Comparison of ENCODE assay signal across 12 cellular contexts in genomic region chr4:23455482-23455881, GRCh38.
A peak's percentile ranks its signal among the peaks of the same experiment; 100 is the strongest.
DNase-seq lines count a peak whose midpoint lies in the region; ATAC-seq, FAIRE-seq and TF ChIP-seq lines count a peak whose summit lies in the region.
"Had no signal": no experiment of that assay in that cellular context is flagged by ENCODE, and none has a peak within 500 bp of the region (broad histone marks: within the 10 kb centered on the region; RNA-seq: fewer than 3 reads in every experiment).

No MANE protein-coding gene starts in this region.

- H3K4me1 ChIP-seq in hepatocyte (ENCODE audit: insufficient read depth), result no peaks in the 10 kb centered on the region

- H3K27ac ChIP-seq in SK-N-MC (peak overlapping the region; percentile 42; the same call in 1 of the 2 replicates), hepatocyte (no peak overlapping the region)

- ATAC-seq in HG03439 (IDR thresholded peaks at IDR 0.05; ENCODE audit: unreplicated experiment), result no peak
- ATAC-seq: effector memory CD8-positive, alpha-beta T cell had no signal

- no peaks in the 10 kb centered on the region for H3K27me3 ChIP-seq in hepatocyte

- no peaks in the 10 kb centered on the region for H3K9me2 ChIP-seq in hepatocyte (replicated peaks; ENCODE audit: insufficient read depth)

- no peak for TF ChIP-seq POLR2A in H54 (IDR thresholded peaks at IDR 0.05; ENCODE audit: low read depth, low read length)

- H4K20me1 ChIP-seq in hepatocyte (ENCODE audit: insufficient read depth, poor library complexity, severe bottlenecking), result no peaks in the 10 kb centered on the region

- 3% methylated on average over 3 of the region's 3 CpGs for WGBS in hepatocyte (ENCODE audit: low lambda C conversion rate, missing lambda C conversion rate)

- H3K4me3 ChIP-seq in SK-N-MC, result no peak overlapping the region
- H3K4me3 ChIP-seq in hepatocyte, result no peak overlapping the region

- CTCF ChIA-PET in HEK293T (lab: Yijun Ruan, JAX), result interaction anchor here (0.6 kb wide), 1 partner anchor 980 kb away, joined by 3 read pairs; no protein-coding TSS in a partner anchor

- POLR2A ChIA-PET in HEK293T (lab: Yijun Ruan, JAX), result interaction anchor here (0.6 kb wide), 1 partner anchor 368 kb away, joined by 3 read pairs; no protein-coding TSS in a partner anchor

- no peaks in the 10 kb centered on the region for H3K79me2 ChIP-seq in hepatocyte

- no peak overlapping the region for H2AFZ ChIP-seq in hepatocyte

- peak; percentile 49 for TF ChIP-seq CTCF in hepatocyte (IDR thresholded peaks at IDR 0.05; ENCODE audit: poor library complexity)

- H3K9me3 ChIP-seq in SK-N-MC (ENCODE audit: low read depth, low read length), result no peaks in the 10 kb centered on the region
- H3K9me3 ChIP-seq in hepatocyte (ENCODE audit: low read depth), result no peaks in the 10 kb centered on the region

- FAIRE-seq in H54 (lab: Jason Lieb, UNC), result no peak

- DNase-seq in HEK293T (ENCODE audit: extremely low spot score) (peak; percentile 5), SK-N-MC (ENCODE audit: low read depth, low spot score) (no peak), hepatocyte (ENCODE audit: low spot score) (peak; percentile 38), renal cortical epithelial cell (ENCODE audit: low read depth) (peak; percentile 66), H54 (ENCODE audit: insufficient read length, low spot score) (no peak)
- DNase-seq in activated CD4-positive, CD25-positive, alpha-beta regulatory T cell treated with anti-CD3 and anti-CD28 coated beads, Interleukin-2, amount 50 U/mL, for 72 hours, result no peak
- DNase-seq: activated CD4-positive, alpha-beta T cell treated with anti-CD3 and anti-CD28 coated beads, Interleukin-2, amount 50 U/mL, for 4 hours; DMS79 treated with DMSO at 0.1 percent for 48 hours; effector memory CD8-positive, alpha-beta T cell; HFFc6; NCI-H1092 treated with DMSO at 0.1 percent for 48 hours had no signal

- H3K36me3 ChIP-seq in SK-N-MC (ENCODE audit: insufficient read depth, low read length), result no peaks in the 10 kb centered on the region
- H3K36me3 ChIP-seq in hepatocyte (replicated peaks; ENCODE audit: insufficient read depth, low read depth), result no peaks in the 10 kb centered on the region

- no peak overlapping the region for H3K9ac ChIP-seq in SK-N-MC (ENCODE audit: insufficient read length)

- peak overlapping the region; percentile 14 for H3K4me2 ChIP-seq in hepatocyte

TF ChIP-seq in HEK293T, 16 proteins besides CTCF, POLR2A, EP300 and RAD21:
- no peak for TF ChIP-seq SP1 (IDR thresholded peaks at IDR 0.05)
- TF ChIP-seq L3MBTL2 (conservative IDR thresholded peaks at IDR 0.05), result no peak
- TF ChIP-seq FOXK2 (IDR thresholded peaks at IDR 0.05), result no peak

Comparison
In these comparisons a context has a peak if more than half of its experiments do, and no peak if none do; other contexts are left out.
1. DNase-seq: peak in HEK293T (single experiment), hepatocyte (single experiment) and renal cortical epithelial cell (single experiment); none in SK-N-MC (single experiment), activated CD4-positive, CD25-positive, alpha-beta regulatory T cell treated with anti-CD3 and anti-CD28 coated beads, Interleukin-2, amount 50 U/mL, for 72 hours (single experiment) and H54 (single experiment).